Comparison of ENCODE assay signal across 8 cellular contexts in genomic region chr1:234970731-234971476, GRCh38.
A peak's percentile ranks its signal among the peaks of the same experiment; 100 is the strongest.
DNase-seq lines count a peak whose midpoint lies in the region; ATAC-seq, FAIRE-seq and TF ChIP-seq lines count a peak whose summit lies in the region.

No MANE protein-coding gene starts in this region.

- CTCF ChIA-PET in OCI-LY7 (lab: Charles Lee; ENCODE audit: unreplicated experiment) = no interaction called here

- ATAC-seq in HG02623 (IDR thresholded peaks at IDR 0.05; ENCODE audit: unreplicated experiment) = no peak
- no peak for ATAC-seq in HG03520 (IDR thresholded peaks at IDR 0.05; ENCODE audit: unreplicated experiment)

- H4K20me1 ChIP-seq in OCI-LY7 (ENCODE audit: insufficient read depth, low read length) = no peaks in the 10 kb centered on the region

- H2AFZ ChIP-seq in OCI-LY7 (ENCODE audit: low read length) = peak overlapping the region; percentile 15; the same call in 1 of the 2 replicates

- TF ChIP-seq CTCF in OCI-LY7 (conservative IDR thresholded peaks at IDR 0.05; ENCODE audit: low read length) = no peak
- TF ChIP-seq CTCF in cardiac fibroblast (IDR thresholded peaks at IDR 0.05; ENCODE audit: low read depth, low read length) = no peak
- TF ChIP-seq CTCF in kidney (IDR thresholded peaks at IDR 0.05; ENCODE audit: borderline replicate concordance, extremely low read depth, insufficient read depth) = no peak

- BruUV-seq in OCI-LY7 (replicated peaks; lab: Mats Ljungman, UMichigan) = no TSS peak

- H3K27ac ChIP-seq in OCI-LY7 (ENCODE audit: low read depth, low read length, poor library complexity, severe bottlenecking) (no peak overlapping the region), kidney (ENCODE audit: low read depth in 2 of 2, low read length in 2 of 2) (peak overlapping the region; percentile 86 to 90)

- no peak for FAIRE-seq in kidney (lab: Jason Lieb, UNC)

- no peak overlapping the region for H3K4me3 ChIP-seq in OCI-LY7 (ENCODE audit: low read depth, low read length, poor library complexity, severe bottlenecking)
- no peak overlapping the region for H3K4me3 ChIP-seq in cardiac fibroblast (replicated peaks in 1 of 2; ENCODE audit: low read depth in 2 of 2, low read length in 2 of 2)
- H3K4me3 ChIP-seq in kidney (ENCODE audit: low read length in 2 of 2) = peak overlapping the region in 1 of 2 donors; percentile 52

- H3K4me1 ChIP-seq in OCI-LY7 (ENCODE audit: insufficient read depth, low read length, poor library complexity, severe bottlenecking) (peaks cover 62% of the 10 kb centered on the region), kidney (ENCODE audit: control insufficient read depth in 1 of 2, insufficient read depth in 1 of 2, low read depth in 1 of 2, low read length in 2 of 2) (peaks cover 30 to 63% of the 10 kb centered on the region in 2 donors)

- H3K79me2 ChIP-seq in OCI-LY7 (ENCODE audit: insufficient read depth, low read depth, low read length) = no peaks in the 10 kb centered on the region

- POLR2A ChIA-PET in OCI-LY7 (lab: Charles Lee) = interaction anchor here (0.6 kb wide), 1 partner anchor 192 kb away, joined by 5 read pairs; no protein-coding TSS in a partner anchor

- no peaks in the 10 kb centered on the region for H3K36me3 ChIP-seq in OCI-LY7 (ENCODE audit: insufficient read depth, low read length)
- no peaks in the 10 kb centered on the region for H3K36me3 ChIP-seq in kidney (ENCODE audit: control insufficient read depth in 1 of 2, insufficient read depth in 2 of 2, low read length in 2 of 2)

- intact Hi-C loops in OCI-LY7 (cut with micrococcal nuclease; ENCODE audit: unreplicated experiment) = no loop called here
- intact Hi-C loops in kidney (cut with DNase I) = loop anchor here (10.0 kb wide), 1 partner anchor 104 kb away; no protein-coding TSS in a partner anchor

- H3K4me2 ChIP-seq in OCI-LY7 (ENCODE audit: low read length) = no peak overlapping the region

- H3K9me3 ChIP-seq in OCI-LY7 (ENCODE audit: low read length) (no peaks in the 10 kb centered on the region), kidney (ENCODE audit: control insufficient read depth in 1 of 2, low read length in 2 of 2) (no peaks in the 10 kb centered on the region)

- peak overlapping the region; percentile 26 to 80 for H3K9ac ChIP-seq in kidney (ENCODE audit: low read length in 2 of 2)

- no peaks in the 10 kb centered on the region for H3K9me2 ChIP-seq in OCI-LY7 (ENCODE audit: insufficient read depth, low read length)

- DNase-seq in C1 segment of cervical spinal cord (lab: John Stamatoyannopoulos, UW) (peak in 10 of 14 donors; percentile 16 to 83 (median 60)), GOT3 (lab: John Stamatoyannopoulos, UW) (peak; percentile 35), OCI-LY7 (ENCODE audit: low spot score) (no peak), cardiac fibroblast (ENCODE audit: low read depth in 2 of 2) (peak; percentile 93 to 98), kidney (peak; percentile 90)
- peak; percentile 62 for DNase-seq in stimulated activated CD8-positive, alpha-beta memory T cell treated with anti-CD3 and anti-CD28 coated beads, Interleukin-4, amount 100 ng/mL, for 48 hours
